ENCODE assay signal across 8 cellular contexts in genomic region chr12:24742378-24742777, GRCh38.
DNase-seq lines count a peak whose midpoint lies in the region; ATAC-seq and TF ChIP-seq lines count a peak whose summit lies in the region.

No MANE protein-coding gene starts in this region.

- BruUV-seq in PC-3 (replicated peaks; lab: Mats Ljungman, UMichigan), result no TSS peak
- no TSS peak for BruUV-seq in Caco-2 (replicated peaks; lab: Mats Ljungman, UMichigan)

- POLR2A ChIA-PET in PC-3 (lab: Charles Lee; ENCODE audit: unreplicated experiment), result no interaction called here
- POLR2A ChIA-PET in Caco-2 (lab: Charles Lee), result no interaction called here

- H2AFZ ChIP-seq in PC-3 (ENCODE audit: low read length), result no peak overlapping the region

- H3K9ac ChIP-seq in PC-3 (ENCODE audit: low read length), result no peak overlapping the region

- TF ChIP-seq CTCF in GM06990 (IDR thresholded peaks at IDR 0.05; ENCODE audit: insufficient read depth, low read length, poor library complexity, severe bottlenecking), result no peak
- TF ChIP-seq CTCF in PC-3 (conservative IDR thresholded peaks at IDR 0.05; ENCODE audit: low read depth, low read length), result no peak
- no peak for TF ChIP-seq CTCF in Caco-2 (IDR thresholded peaks at IDR 0.05; ENCODE audit: insufficient read depth in 1 of 2, low read depth in 1 of 2, low read length in 1 of 2, severe bottlenecking in 1 of 2, unreplicated experiment in 1 of 2)

- peaks cover 8 to 14% of the 10 kb centered on the region in 2 donors for H3K4me1 Mint-ChIP-seq in effector memory CD8-positive, alpha-beta T cell (ENCODE audit: low read depth in 2 of 2)
- H3K4me1 Mint-ChIP-seq in Caco-2 (ENCODE audit: low read depth, unreplicated experiment), result peaks cover 35% of the 10 kb centered on the region

- H3K27me3 ChIP-seq in GM06990 (replicated peaks; ENCODE audit: control insufficient read depth, insufficient read depth, low read length) (no peaks in the 10 kb centered on the region), PC-3 (ENCODE audit: low read length) (peaks cover 15% of the 10 kb centered on the region), Caco-2 (replicated peaks; ENCODE audit: control insufficient read depth, insufficient read depth, low read length) (no peaks in the 10 kb centered on the region)

- no peaks in the 10 kb centered on the region for H3K36me3 Mint-ChIP-seq in effector memory CD8-positive, alpha-beta T cell (ENCODE audit: insufficient read depth)
- no peaks in the 10 kb centered on the region for H3K36me3 Mint-ChIP-seq in Caco-2 (ENCODE audit: insufficient read depth, unreplicated experiment)

- no peaks in the 10 kb centered on the region for H3K9me2 ChIP-seq in PC-3 (replicated peaks; ENCODE audit: low read length)

- DNase-seq in GM06990 (ENCODE audit: extremely low read depth, insufficient read length), result peak; percentile 37
- no peak for DNase-seq in effector memory CD8-positive, alpha-beta T cell
- no peak for DNase-seq in cortex of kidney (lab: John Stamatoyannopoulos, UW)
- no peak for DNase-seq in PC-3
- no peak for DNase-seq in middle frontal gyrus (ENCODE audit: extremely low spot score, low spot score)
- no peak for DNase-seq in Caco-2

- no peak overlapping the region for H3K4me3 Mint-ChIP-seq in effector memory CD8-positive, alpha-beta T cell
- no peak overlapping the region for H3K4me3 Mint-ChIP-seq in Caco-2 (ENCODE audit: unreplicated experiment)

- H3K4me3 ChIP-seq in GM06990 (replicated peaks; ENCODE audit: low read depth, low read length) (no peak overlapping the region), PC-3 (ENCODE audit: low read length) (no peak overlapping the region), Caco-2 (ENCODE audit: low read depth, low read length) (no peak overlapping the region)

- no peaks in the 10 kb centered on the region for H3K79me2 ChIP-seq in PC-3 (ENCODE audit: low read length)

- no peaks in the 10 kb centered on the region for H3F3A ChIP-seq in PC-3 (ENCODE audit: low read length, unreplicated experiment)

- H3K9me3 ChIP-seq in PC-3 (ENCODE audit: low read length) (no peaks in the 10 kb centered on the region), Caco-2 (no peaks in the 10 kb centered on the region)

- no peaks in the 10 kb centered on the region for H3K9me3 Mint-ChIP-seq in effector memory CD8-positive, alpha-beta T cell
- H3K9me3 Mint-ChIP-seq in Caco-2 (ENCODE audit: unreplicated experiment), result peaks cover 19% of the 10 kb centered on the region

- peak overlapping the region in 1 of 2 donors; percentile 2 for H3K27ac Mint-ChIP-seq in effector memory CD8-positive, alpha-beta T cell
- no peak overlapping the region for H3K27ac Mint-ChIP-seq in Caco-2 (ENCODE audit: unreplicated experiment)

- peak; percentile 56 for ATAC-seq in GM19468 (IDR thresholded peaks at IDR 0.05; ENCODE audit: extremely low read depth, unreplicated experiment)
- ATAC-seq in HG03457 (IDR thresholded peaks at IDR 0.05; ENCODE audit: unreplicated experiment), result peak; percentile 90
- ATAC-seq in effector memory CD8-positive, alpha-beta T cell (replicated peaks), result peak; percentile 36
- no peak for ATAC-seq in PC-3

- CTCF ChIA-PET in PC-3 (lab: Charles Lee) (no interaction called here), Caco-2 (lab: Charles Lee) (no interaction called here)

- H3K4me1 ChIP-seq in PC-3 (ENCODE audit: insufficient read depth, low read length) (no peaks in the 10 kb centered on the region), Caco-2 (peaks cover 45% of the 10 kb centered on the region)

- H3K36me3 ChIP-seq in GM06990 (ENCODE audit: control insufficient read depth, insufficient read depth, low read length) (no peaks in the 10 kb centered on the region), PC-3 (ENCODE audit: low read depth, low read length) (no peaks in the 10 kb centered on the region), Caco-2 (ENCODE audit: control insufficient read depth, insufficient read depth, low read length) (no peaks in the 10 kb centered on the region)

- no peak overlapping the region for H3K27ac ChIP-seq in PC-3 (ENCODE audit: low read length)

- H4K20me1 ChIP-seq in PC-3 (ENCODE audit: low read length), result no peaks in the 10 kb centered on the region

- H3K4me2 ChIP-seq in PC-3 (ENCODE audit: low read length), result no peak overlapping the region

- H3K27me3 Mint-ChIP-seq in effector memory CD8-positive, alpha-beta T cell, result no peaks in the 10 kb centered on the region
- H3K27me3 Mint-ChIP-seq in Caco-2 (ENCODE audit: insufficient read depth, unreplicated experiment), result no peaks in the 10 kb centered on the region

- intact Hi-C loops in PC-3 (cut with micrococcal nuclease) (no loop called here), Caco-2 (cut with micrococcal nuclease; ENCODE audit: unreplicated experiment) (no loop called here)
